In the genomic region with DNA sequence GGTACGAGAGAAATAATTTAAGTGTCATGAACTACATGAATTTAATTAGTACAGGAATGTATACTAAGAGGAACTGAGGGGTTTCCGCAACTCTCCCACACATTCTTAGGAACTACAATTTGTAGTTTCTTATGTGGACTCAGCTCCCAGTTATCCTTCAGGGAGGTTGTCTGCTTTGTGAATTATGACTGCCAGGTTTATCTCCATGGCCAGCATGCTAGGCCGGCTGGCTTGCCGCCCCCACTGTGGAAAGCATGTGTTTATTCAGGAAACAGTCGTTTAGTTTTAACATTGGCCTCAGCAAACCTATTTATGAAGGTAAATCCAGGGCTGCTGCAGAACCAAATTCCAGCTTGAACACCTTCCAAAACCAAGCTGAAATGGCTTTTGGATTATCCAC, we compare ENCODE assay signal across 19 cellular contexts.
"Had no signal": no experiment of that assay in that cellular context is flagged by ENCODE, and none has a peak within 500 bp of the region (broad histone marks: within the 10 kb centered on the region; RNA-seq: fewer than 3 reads in every experiment).

No MANE protein-coding gene starts in this region.

- H3K27me3 Mint-ChIP-seq: naive B cell; stimulated activated naive CD8-positive, alpha-beta T cell treated with anti-CD3 and anti-CD28 coated beads, Interleukin-15, Interleukin-2, amounts not matched to agents 100 ng/mL and 50 ng/mL, for 24 hours had no signal

- H3K27ac Mint-ChIP-seq: naive B cell; stimulated activated effector memory CD8-positive, alpha-beta T cell treated with anti-CD3 and anti-CD28 coated beads, Interleukin-12 subunit alpha, Interleukin-12 subunit beta, amount 100 ng/mL, for 72 hours; stimulated activated naive CD8-positive, alpha-beta T cell treated with anti-CD3 and anti-CD28 coated beads, Interleukin-15, Interleukin-2, amounts not matched to agents 100 ng/mL and 50 ng/mL, for 24 hours had no signal

- DNase-seq: colonic mucosa; dermis blood vessel endothelial cell; esophagus squamous epithelium; foreskin fibroblast; glutamatergic neuron; islet precursor cell; left lung; lower lobe of right lung; mesenchymal stem cell; naive B cell; ovary; stimulated activated CD4-positive, alpha-beta T cell treated with anti-CD3 and anti-CD28 coated beads, Interleukin-4, amount 100 ng/mL, for 1 hour; stimulated activated CD8-positive, alpha-beta memory T cell treated with anti-CD3 and anti-CD28 coated beads, Interleukin-4, amount 100 ng/mL, for 48 hours; tibial artery; upper lobe of right lung had no signal

- H3K4me1 Mint-ChIP-seq: naive B cell; stimulated activated effector memory CD8-positive, alpha-beta T cell treated with anti-CD3 and anti-CD28 coated beads, Interleukin-12 subunit alpha, Interleukin-12 subunit beta, amount 100 ng/mL, for 72 hours had no signal

- ATAC-seq: gastroesophageal sphincter; left lung; lower lobe of right lung; right cardiac atrium; stimulated activated effector memory CD8-positive, alpha-beta T cell treated with anti-CD3 and anti-CD28 coated beads, Interleukin-12 subunit alpha, Interleukin-12 subunit beta, amount 100 ng/mL, for 72 hours; upper lobe of right lung had no signal

- H3K9me3 Mint-ChIP-seq: stimulated activated naive CD8-positive, alpha-beta T cell treated with anti-CD3 and anti-CD28 coated beads, Interleukin-15, Interleukin-2, amounts not matched to agents 100 ng/mL and 50 ng/mL, for 24 hours had no signal

- H3K36me3 Mint-ChIP-seq: naive B cell; stimulated activated effector memory CD8-positive, alpha-beta T cell treated with anti-CD3 and anti-CD28 coated beads, Interleukin-12 subunit alpha, Interleukin-12 subunit beta, amount 100 ng/mL, for 72 hours had no signal

- H3K4me3 Mint-ChIP-seq: naive B cell; stimulated activated effector memory CD8-positive, alpha-beta T cell treated with anti-CD3 and anti-CD28 coated beads, Interleukin-12 subunit alpha, Interleukin-12 subunit beta, amount 100 ng/mL, for 72 hours; stimulated activated naive CD8-positive, alpha-beta T cell treated with anti-CD3 and anti-CD28 coated beads, Interleukin-15, Interleukin-2, amounts not matched to agents 100 ng/mL and 50 ng/mL, for 24 hours had no signal
